11 cellular contexts compared by ENCODE assay signal in genomic region chr2:159902722-159903121, GRCh38. TPM values are rescaled to one million over a fixed set of nuclear protein-coding genes. Genes with fewer than 3 reads are reported as not detected.
DNase-seq lines count a peak whose midpoint lies in the region; ATAC-seq and TF ChIP-seq lines count a peak whose summit lies in the region.
"Had no signal": no experiment of that assay in that cellular context is flagged by ENCODE, and none has a peak within 500 bp of the region (broad histone marks: within the 10 kb centered on the region; RNA-seq: fewer than 3 reads in every experiment).

No MANE protein-coding gene starts in this region.

- CTCF ChIA-PET in Caco-2 (lab: Charles Lee) = no interaction called here

- H3K4me3 Mint-ChIP-seq in Caco-2 (ENCODE audit: unreplicated experiment) = peak overlapping the region; percentile 78
- H3K4me3 Mint-ChIP-seq in immature natural killer cell = peak overlapping the region; percentile 96 to 100 (median 98)
- no peak overlapping the region for H3K4me3 Mint-ChIP-seq in glutamatergic neuron (ENCODE audit: unreplicated experiment)

- no peaks in the 10 kb centered on the region for H3K79me2 ChIP-seq in GM23248 (ENCODE audit: insufficient read depth)

- H3F3A ChIP-seq in GM23248 (ENCODE audit: insufficient read depth) = 0 out of 2 replicates have a peak, but pooled peaks cover 5% of the 10 kb centered on the region

- H3K36me3 ChIP-seq in Caco-2 (ENCODE audit: control insufficient read depth, insufficient read depth, low read length) (peaks cover 3% of the 10 kb centered on the region; the same call in 1 of the 2 replicates), GM23248 (ENCODE audit: low read depth) (no peaks in the 10 kb centered on the region)
- H3K36me3 ChIP-seq: SJSA1 had no signal

- H3K27me3 ChIP-seq in Caco-2 (replicated peaks; ENCODE audit: control insufficient read depth, insufficient read depth, low read length) (no peaks in the 10 kb centered on the region), GM23248 (replicated peaks; ENCODE audit: insufficient read depth) (no peaks in the 10 kb centered on the region)

- H3K9me2 ChIP-seq in GM23248 (ENCODE audit: insufficient read depth) = no peaks in the 10 kb centered on the region

- H3K9me3 ChIP-seq in Caco-2 (no peaks in the 10 kb centered on the region), GM23248 (ENCODE audit: low read depth) (no peaks in the 10 kb centered on the region)
- H3K9me3 ChIP-seq: SJSA1 had no signal

- POLR2A ChIA-PET in Caco-2 (lab: Charles Lee) = no interaction called here

- H3K4me1 ChIP-seq in Caco-2 (peaks cover 35% of the 10 kb centered on the region), GM23248 (ENCODE audit: insufficient read depth) (no peaks in the 10 kb centered on the region)
- H3K4me1 ChIP-seq: SJSA1 had no signal

- ATAC-seq in GM18511 (IDR thresholded peaks at IDR 0.05; ENCODE audit: unreplicated experiment) = no peak

- in situ Hi-C loops in GM23248 (cut with MboI) = no loop called here

- DNase-seq in Caco-2 = no peak
- DNase-seq in GM23248 = no peak
- DNase-seq in NCI-H774 (lab: John Stamatoyannopoulos, UW) = peak; percentile 4
- DNase-seq in immature natural killer cell = no peak
- no peak for DNase-seq in A172 (ENCODE audit: low spot score)
- DNase-seq in glutamatergic neuron = no peak
- no peak for DNase-seq in activated CD8-positive, alpha-beta memory T cell treated with anti-CD3 and anti-CD28 coated beads, Interleukin-2, amount 50 U/mL, for 48 hours
- DNase-seq: activated CD4-positive, CD25-positive, alpha-beta regulatory T cell treated with anti-CD3 and anti-CD28 coated beads, Interleukin-2, amount 50 U/mL, for 72 hours; NCI-H526 treated with DMSO at 0.1 percent for 48 hours had no signal

- H2AFZ ChIP-seq in GM23248 = peak overlapping the region; percentile 95; the same call in 1 of the 2 replicates

- no peak overlapping the region for H3K9ac ChIP-seq in GM23248

- intact Hi-C loops in Caco-2 (cut with micrococcal nuclease; ENCODE audit: unreplicated experiment) = no loop called here

- no peaks in the 10 kb centered on the region for H3K36me3 Mint-ChIP-seq in Caco-2 (ENCODE audit: insufficient read depth, unreplicated experiment)
- H3K36me3 Mint-ChIP-seq in immature natural killer cell = peaks cover 0 to 7% (median 6%) of the 10 kb centered on the region in 3 donors
- peaks cover 4% of the 10 kb centered on the region for H3K36me3 Mint-ChIP-seq in glutamatergic neuron (ENCODE audit: unreplicated experiment)

- H3K4me2 ChIP-seq in GM23248 (ENCODE audit: unreplicated experiment) = no peak overlapping the region

- no peak overlapping the region for H3K27ac Mint-ChIP-seq in Caco-2 (ENCODE audit: unreplicated experiment)
- H3K27ac Mint-ChIP-seq in immature natural killer cell = peak overlapping the region; percentile 82 to 99 (median 98)
- no peak overlapping the region for H3K27ac Mint-ChIP-seq in glutamatergic neuron (ENCODE audit: unreplicated experiment)

- no peak overlapping the region for H3K27ac ChIP-seq in GM23248
- H3K27ac ChIP-seq: SJSA1 had no signal

- no peaks in the 10 kb centered on the region for H3K27me3 Mint-ChIP-seq in Caco-2 (ENCODE audit: insufficient read depth, unreplicated experiment)
- H3K27me3 Mint-ChIP-seq in immature natural killer cell (ENCODE audit: low read depth in 3 of 3) = peaks cover 2 to 7% (median 6%) of the 10 kb centered on the region in 3 donors
- H3K27me3 Mint-ChIP-seq in glutamatergic neuron (ENCODE audit: unreplicated experiment) = peaks cover 8% of the 10 kb centered on the region

- 92 to 95% methylated on average over 6 of the region's 6 CpGs for WGBS in GM23248 (ENCODE audit: low coverage in 1 of 2, low lambda C conversion rate in 2 of 2, missing lambda C conversion rate in 2 of 2), 2 experiments

- H4K20me1 ChIP-seq in GM23248 (ENCODE audit: insufficient read depth) = no peaks in the 10 kb centered on the region

- TF ChIP-seq CTCF in Caco-2 (IDR thresholded peaks at IDR 0.05; ENCODE audit: insufficient read depth in 1 of 2, low read depth in 1 of 2, low read length in 1 of 2, severe bottlenecking in 1 of 2, unreplicated experiment in 1 of 2) = no peak
- no peak for TF ChIP-seq CTCF in glutamatergic neuron (IDR thresholded peaks at IDR 0.05; ENCODE audit: partially characterized antibody, unreplicated experiment)

- H3K9me3 Mint-ChIP-seq in Caco-2 (ENCODE audit: unreplicated experiment) (no peaks in the 10 kb centered on the region), immature natural killer cell (no peaks in the 10 kb centered on the region), glutamatergic neuron (ENCODE audit: unreplicated experiment) (no peaks in the 10 kb centered on the region)

- peaks cover 24% of the 10 kb centered on the region for H3K4me1 Mint-ChIP-seq in Caco-2 (ENCODE audit: low read depth, unreplicated experiment)
- peaks cover 25 to 45% of the 10 kb centered on the region in 2 donors for H3K4me1 Mint-ChIP-seq in immature natural killer cell
- H3K4me1 Mint-ChIP-seq in glutamatergic neuron (ENCODE audit: low read depth, unreplicated experiment) = no peaks in the 10 kb centered on the region

- H3K4me3 ChIP-seq in Caco-2 (ENCODE audit: low read depth, low read length) = no peak overlapping the region
- H3K4me3 ChIP-seq in GM23248 = no peak overlapping the region
- H3K4me3 ChIP-seq: SJSA1 had no signal

- BruUV-seq in Caco-2 (replicated peaks; lab: Mats Ljungman, UMichigan) = no TSS peak

RNA-seq across cellular contexts. Expression of gene LY75, which starts 1.8 kb away (rescaled TPM):
- total RNA-seq in Caco-2 (2022) = 25.4 and 27.5 TPM in 2 replicates
- 0.38 and 0.65 TPM in 2 replicates for total RNA-seq in GM23248 (2014; rRNA removed; shearing (Covaris generic))
- polyA plus RNA-seq in GM23248 (2016; fragmentation: Nextera tagmentation; extraction: Ambion mirVana) = 0.58 and 0.69 TPM in 2 replicates
- polyA plus RNA-seq in immature natural killer cell = 10 to 100 TPM; 28.2 to 46.7 (median 39.7) TPM
- total RNA-seq in A172 (2014; rRNA removed; shearing (Covaris generic)) = 0.34 TPM in 1 of 2 replicates, not detected in the other
- total RNA-seq in glutamatergic neuron (ENCODE audit: unreplicated experiment) = 0.42 TPM
- total RNA-seq: SJSA1 had no signal

Comparison
In these comparisons a context has a peak if more than half of its experiments do, and no peak if none do; other contexts are left out.
1. H3K27ac Mint-ChIP-seq: peak in immature natural killer cell (6 of 6); none in Caco-2 (single experiment) and glutamatergic neuron (single experiment).
2. RNA of gene LY75, which starts 1.8 kb away (total RNA-seq): 25.4 to 27.5 TPM in Caco-2; 0.38 to 0.65 TPM in GM23248, 0.42 TPM in glutamatergic neuron (single experiment) and 0.34 TPM in A172; every median in the first group is over 10 times any median in the second.